Comparison of ENCODE assay signal across 9 cellular contexts in genomic region chr11:11010624-11011127, GRCh38.
DNase-seq lines count a peak whose midpoint lies in the region; ATAC-seq and TF ChIP-seq lines count a peak whose summit lies in the region.
"Had no signal": no experiment of that assay in that cellular context is flagged by ENCODE, and none has a peak within 500 bp of the region (broad histone marks: within the 10 kb centered on the region; RNA-seq: fewer than 3 reads in every experiment).

No MANE protein-coding gene starts in this region.

- DNase-seq in GM12864 (ENCODE audit: low read depth) (no peak), RPMI7951 (ENCODE audit: low read depth) (peak; percentile 60), head of caudate nucleus (peak in 41 of 42 donors; percentile 10 to 77 (median 46)), prostate gland (ENCODE audit: low spot score) (peak; percentile 25), GM19240 (ENCODE audit: insufficient read length, low spot score) (no peak), UCSD-AML1 (lab: John Stamatoyannopoulos, UW; ENCODE audit: unreplicated experiment) (no peak)
- no peak for DNase-seq in activated CD8-positive, alpha-beta memory T cell treated with anti-CD3 and anti-CD28 coated beads, Interleukin-2, amount 10 ng/mL, durations not matched to agents 7 days and 5 days
- DNase-seq: activated CD4-positive, CD25-positive, alpha-beta regulatory T cell had no signal

- H3K4me3 ChIP-seq in GM12864 (ENCODE audit: low read depth, low read length) = no peak overlapping the region
- H3K4me3 ChIP-seq in prostate gland = no peak overlapping the region

- H3K36me3 Mint-ChIP-seq in activated CD8-positive, alpha-beta memory T cell treated with anti-CD3 and anti-CD28 coated beads, Interleukin-2, amount 10 ng/mL, durations not matched to agents 7 days and 5 days = no peaks in the 10 kb centered on the region

- H3K9me3 Mint-ChIP-seq in activated CD8-positive, alpha-beta memory T cell treated with anti-CD3 and anti-CD28 coated beads, Interleukin-2, amount 10 ng/mL, durations not matched to agents 7 days and 5 days (ENCODE audit: low read depth) = no peaks in the 10 kb centered on the region

- no peaks in the 10 kb centered on the region for H3K4me1 Mint-ChIP-seq in activated CD8-positive, alpha-beta memory T cell treated with anti-CD3 and anti-CD28 coated beads, Interleukin-2, amount 10 ng/mL, durations not matched to agents 7 days and 5 days

- no peak overlapping the region for H3K27ac ChIP-seq in prostate gland

- H3K27ac Mint-ChIP-seq in activated CD8-positive, alpha-beta memory T cell treated with anti-CD3 and anti-CD28 coated beads, Interleukin-2, amount 10 ng/mL, durations not matched to agents 7 days and 5 days = no peak overlapping the region

- peak; percentile 33 for TF ChIP-seq CTCF in GM12864 (IDR thresholded peaks at IDR 0.05; ENCODE audit: low read depth, low read length, missing control alignments)
- peak in 2 of 4 experiments; percentile 30 to 38 for TF ChIP-seq CTCF in prostate gland (IDR thresholded peaks at IDR 0.05)

- H3K9me3 ChIP-seq in prostate gland = no peaks in the 10 kb centered on the region

- H3K27me3 ChIP-seq in prostate gland (replicated peaks; ENCODE audit: insufficient read depth) = no peaks in the 10 kb centered on the region

- no peaks in the 10 kb centered on the region for H3K4me1 ChIP-seq in prostate gland (replicated peaks)

- 31% methylated on average over 8 of the region's 8 CpGs for WGBS in prostate gland

- intact Hi-C loops in head of caudate nucleus (cut with DNase I) (loop anchor here (10.0 kb wide), 1 partner anchor 206 kb away; the partner anchor contains the start of gene EIF4G2), prostate gland (cut with DNase I) (no loop called here)

- peaks cover 42% of the 10 kb centered on the region for H3K27me3 Mint-ChIP-seq in activated CD8-positive, alpha-beta memory T cell treated with anti-CD3 and anti-CD28 coated beads, Interleukin-2, amount 10 ng/mL, durations not matched to agents 7 days and 5 days

- ATAC-seq in GM18870 (IDR thresholded peaks at IDR 0.05; ENCODE audit: unreplicated experiment) = no peak
- ATAC-seq in activated CD8-positive, alpha-beta memory T cell treated with anti-CD3 and anti-CD28 coated beads, Interleukin-2, amount 10 ng/mL, durations not matched to agents 7 days and 5 days = no peak

- H3K4me3 Mint-ChIP-seq in activated CD8-positive, alpha-beta memory T cell treated with anti-CD3 and anti-CD28 coated beads, Interleukin-2, amount 10 ng/mL, durations not matched to agents 7 days and 5 days = no peak overlapping the region

- no peak for TF ChIP-seq POLR2A in prostate gland (IDR thresholded peaks at IDR 0.05)

- H3K36me3 ChIP-seq in prostate gland = no peaks in the 10 kb centered on the region

- CTCF ChIA-PET in activated CD8-positive, alpha-beta memory T cell treated with anti-CD3 and anti-CD28 coated beads, Interleukin-2, amount 10 ng/mL, durations not matched to agents 7 days and 5 days (lab: Charles Lee) = interaction anchor here (1.6 to 2.2 kb wide), 2 partner anchors 17 to 218 kb away, joined by 5 to 7 read pairs; no protein-coding TSS in a partner anchor

Comparison
In these comparisons a context has a peak if more than half of its experiments do, and no peak if none do; other contexts are left out.
1. DNase-seq: peak in RPMI7951 (single experiment), head of caudate nucleus (41 of 42) and prostate gland (single experiment); none in GM12864 (single experiment), GM19240 (single experiment), activated CD8-positive, alpha-beta memory T cell treated with anti-CD3 and anti-CD28 coated beads, Interleukin-2, amount 10 ng/mL, durations not matched to agents 7 days and 5 days (single experiment) and UCSD-AML1 (single experiment).